31 cellular contexts compared by ENCODE assay signal in genomic region chr6:89454300-89454699, GRCh38.
"Had no signal": no experiment of that assay in that cellular context is flagged by ENCODE, and none has a peak within 500 bp of the region (broad histone marks: within the 10 kb centered on the region; RNA-seq: fewer than 3 reads in every experiment).

No MANE protein-coding gene starts in this region.

- H3K27ac ChIP-seq: ascending aorta, body of pancreas, KMS-11 had no signal

- H3K27me3 ChIP-seq: ascending aorta, body of pancreas, MG63 had no signal

- DNase-seq: activated B cell treated with CpG ODN at 0.5 μM for 24 hours; activated CD4-positive, alpha-beta T cell treated with anti-CD3 and anti-CD28 coated beads for 1 hour; activated CD4-positive, alpha-beta T cell treated with anti-CD3 and anti-CD28 coated beads, Interleukin-2, amount 10 ng/mL, durations not matched to agents 24 days and 14 days; activated CD4-positive, alpha-beta T cell treated with anti-CD3 and anti-CD28 coated beads, Interleukin-2, amount 50 U/mL, for 48 hours; activated CD8-positive, alpha-beta memory T cell treated with anti-CD3 and anti-CD28 coated beads, Interleukin-2, amount 10 ng/mL, durations not matched to agents 7 days and 5 days; activated effector memory CD4-positive, alpha-beta T cell treated with anti-CD3 and anti-CD28 coated beads, Interleukin-2, amount 50 U/mL, for 16 hours; activated naive CD4-positive, alpha-beta T cell treated with Interleukin-2 at 50 U/mL for 16 hours; activated naive CD8-positive, alpha-beta T cell treated with anti-CD3 and anti-CD28 coated beads, Interleukin-2, amount 50 U/mL, for 24 hours; activated T-cell treated with anti-CD3 and anti-CD28 coated beads, Interleukin-2, amount 50 U/mL, for 24 hours; amniotic stem cell; body of pancreas; MG63; NCI-H1048; NCI-H1417 treated with DMSO at 0.1 percent for 48 hours; NCI-H1694; NCI-H2029; NCI-H2107; NCI-H345; NCI-H510A; NCI-H526 treated with DMSO at 0.1 percent for 48 hours; NK-92 treated with Interleukin-12 subunit alpha and Interleukin-12 subunit beta, amount 100 ng/mL, for 24 hours; OCI-M1; RPMI8226; T-helper 17 cell; T-helper 9 cell had no signal

- H3K4me1 ChIP-seq: body of pancreas had no signal

- H3K4me2 ChIP-seq: KMS-11 had no signal

- H3K36me3 ChIP-seq: ascending aorta, MG63 had no signal

- H3K4me3 ChIP-seq: ascending aorta, body of pancreas, MG63 had no signal

- H3K9ac ChIP-seq: KMS-11 had no signal

- FAIRE-seq: TTC549 had no signal

- H3K9me3 ChIP-seq: ascending aorta, body of pancreas, MG63 had no signal

- ATAC-seq: activated CD8-positive, alpha-beta memory T cell treated with anti-CD3 and anti-CD28 coated beads, Interleukin-2, amount 10 ng/mL, durations not matched to agents 7 days and 5 days; activated naive CD4-positive, alpha-beta T cell treated with anti-CD3 and anti-CD28 coated beads, Interleukin-2, amount 50 U/mL, for 72 hours; activated naive CD8-positive, alpha-beta T cell treated with anti-CD3 and anti-CD28 coated beads, Interleukin-2, amount 50 U/mL, for 24 hours; body of pancreas; Panc1; Right ventricle myocardium inferior; T-helper 17 cell had no signal
